20 cellular contexts compared by ENCODE assay signal in the genomic region with DNA sequence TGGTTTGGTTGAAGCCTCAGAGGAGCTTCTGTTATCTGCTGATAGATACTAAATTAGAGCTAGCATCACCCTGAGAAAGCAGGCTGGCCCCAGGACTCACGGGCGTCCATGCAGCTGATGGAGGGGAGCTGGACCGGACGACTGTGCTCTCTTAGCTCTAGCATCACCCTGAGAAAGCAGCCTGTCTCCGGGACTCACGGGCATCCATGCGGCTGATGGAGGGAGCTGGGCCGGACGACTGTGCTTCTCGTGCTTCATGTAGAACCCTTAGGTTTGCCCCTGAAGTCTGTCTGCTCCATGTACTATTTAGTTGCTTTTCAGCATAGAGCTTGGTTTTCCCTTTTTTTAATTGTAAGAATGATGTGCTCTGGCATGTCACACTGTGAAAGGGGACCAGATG. TPM values are rescaled to one million over a fixed set of nuclear protein-coding genes. Genes with fewer than 3 reads are reported as not detected.
A peak's percentile ranks its signal among the peaks of the same experiment; 100 is the strongest.
DNase-seq lines count a peak whose midpoint lies in the region; ATAC-seq and TF ChIP-seq lines count a peak whose summit lies in the region.
"Had no signal": no experiment of that assay in that cellular context is flagged by ENCODE, and none has a peak within 500 bp of the region (broad histone marks: within the 10 kb centered on the region; RNA-seq: fewer than 3 reads in every experiment).

No MANE protein-coding gene starts in this region.

- no peak overlapping the region for H3K27ac ChIP-seq in testis
- H3K27ac ChIP-seq: RWPE1, SJCRH30 had no signal

- intact Hi-C loops in activated T-helper 1 cell treated with anti-CD3 and anti-CD28 coated beads, Interleukin-12 subunit alpha, Interleukin-12 subunit beta, Interleukin-2, Interleukin-4 antibody, amounts not matched to agents 30 ng/mL and 10 ng/mL and 1 ng/mL, durations not matched to agents 14 hours and 24 hours and 36 hours (cut with micrococcal nuclease) = no loop called here
- intact Hi-C loops in testis (cut with DNase I; ENCODE audit: low total_unique reads) = no loop called here

- H3K27me3 ChIP-seq in testis = no peaks in the 10 kb centered on the region
- H3K27me3 ChIP-seq: SJCRH30 had no signal

- H3K4me3 ChIP-seq in testis = no peak overlapping the region
- H3K4me3 ChIP-seq: SJCRH30 had no signal

- H3K4me1 ChIP-seq in testis = no peaks in the 10 kb centered on the region
- H3K4me1 ChIP-seq: Caco-2, SJCRH30 had no signal

- H3K9me3 Mint-ChIP-seq in stimulated activated naive CD8-positive, alpha-beta T cell treated with anti-CD3 and anti-CD28 coated beads, Interleukin-15, Interleukin-2, amounts not matched to agents 100 ng/mL and 50 ng/mL, for 24 hours = no peaks in the 10 kb centered on the region
- no peaks in the 10 kb centered on the region for H3K9me3 Mint-ChIP-seq in stimulated activated naive CD8-positive, alpha-beta T cell treated with anti-CD3 and anti-CD28 coated beads, Interleukin-15, amount 100 ng/mL, for 72 hours
- H3K9me3 Mint-ChIP-seq in activated T-helper 1 cell treated with anti-CD3 and anti-CD28 coated beads, Interleukin-12 subunit alpha, Interleukin-12 subunit beta, Interleukin-2, Interleukin-4 antibody, amounts not matched to agents 30 ng/mL and 10 ng/mL and 1 ng/mL, durations not matched to agents 14 hours and 24 hours and 36 hours = no peaks in the 10 kb centered on the region
- H3K9me3 Mint-ChIP-seq in mesothelial cell of epicardium = no peaks in the 10 kb centered on the region
- H3K9me3 Mint-ChIP-seq: HFFc6 had no signal

- 77 to 82% methylated on average over 9 to 10 of the region's 10 CpGs for WGBS in testis, 2 donors

- no peak overlapping the region for H3K4me3 Mint-ChIP-seq in stimulated activated naive CD8-positive, alpha-beta T cell treated with anti-CD3 and anti-CD28 coated beads, Interleukin-15, Interleukin-2, amounts not matched to agents 100 ng/mL and 50 ng/mL, for 24 hours
- H3K4me3 Mint-ChIP-seq in stimulated activated naive CD8-positive, alpha-beta T cell treated with anti-CD3 and anti-CD28 coated beads, Interleukin-15, amount 100 ng/mL, for 72 hours = no peak overlapping the region
- no peak overlapping the region for H3K4me3 Mint-ChIP-seq in activated T-helper 1 cell treated with anti-CD3 and anti-CD28 coated beads, Interleukin-12 subunit alpha, Interleukin-12 subunit beta, Interleukin-2, Interleukin-4 antibody, amounts not matched to agents 30 ng/mL and 10 ng/mL and 1 ng/mL, durations not matched to agents 14 hours and 24 hours and 36 hours
- no peak overlapping the region for H3K4me3 Mint-ChIP-seq in mesothelial cell of epicardium
- H3K4me3 Mint-ChIP-seq: HFFc6 had no signal

- no peaks in the 10 kb centered on the region for H3K4me1 Mint-ChIP-seq in stimulated activated naive CD8-positive, alpha-beta T cell treated with anti-CD3 and anti-CD28 coated beads, Interleukin-15, Interleukin-2, amounts not matched to agents 100 ng/mL and 50 ng/mL, for 24 hours (ENCODE audit: low read depth)
- H3K4me1 Mint-ChIP-seq in stimulated activated naive CD8-positive, alpha-beta T cell treated with anti-CD3 and anti-CD28 coated beads, Interleukin-15, amount 100 ng/mL, for 72 hours = no peaks in the 10 kb centered on the region
- H3K4me1 Mint-ChIP-seq in activated T-helper 1 cell treated with anti-CD3 and anti-CD28 coated beads, Interleukin-12 subunit alpha, Interleukin-12 subunit beta, Interleukin-2, Interleukin-4 antibody, amounts not matched to agents 30 ng/mL and 10 ng/mL and 1 ng/mL, durations not matched to agents 14 hours and 24 hours and 36 hours (ENCODE audit: low read depth) = no peaks in the 10 kb centered on the region
- H3K4me1 Mint-ChIP-seq in mesothelial cell of epicardium = no peaks in the 10 kb centered on the region

- TF ChIP-seq CTCF in mesothelial cell of epicardium (IDR thresholded peaks at IDR 0.05; ENCODE audit: unreplicated experiment) (no peak), testis (IDR thresholded peaks at IDR 0.05) (no peak)

- no peak for DNase-seq in stimulated activated naive CD8-positive, alpha-beta T cell treated with anti-CD3 and anti-CD28 coated beads, Interleukin-15, amount 100 ng/mL, for 72 hours
- DNase-seq in activated T-helper 1 cell treated with anti-CD3 and anti-CD28 coated beads, Interleukin-12 subunit alpha, Interleukin-12 subunit beta, Interleukin-2, Interleukin-4 antibody, amounts not matched to agents 30 ng/mL and 10 ng/mL and 1 ng/mL, durations not matched to agents 14 hours and 24 hours and 36 hours (ENCODE audit: low spot score) = no peak
- DNase-seq in mesothelial cell of epicardium (ENCODE audit: low spot score in 2 of 2, unreplicated experiment in 2 of 2) = no peak
- no peak for DNase-seq in NCI-H2227 treated with DMSO at 0.1 percent for 48 hours (lab: John Stamatoyannopoulos, UW)
- DNase-seq in testis = no peak
- no peak for DNase-seq in OCI-M2 (lab: John Stamatoyannopoulos, UW; ENCODE audit: unreplicated experiment)
- DNase-seq: C1 segment of cervical spinal cord, Caco-2, HFFc6, KG1, NCI-H1417, NCI-H187 treated with DMSO at 0.1 percent for 48 hours, NCI-H226, NCI-H524, PC-3, SJCRH30 had no signal

- H3K36me3 ChIP-seq in testis (ENCODE audit: low read depth, missing control alignments) = no peaks in the 10 kb centered on the region

- no peaks in the 10 kb centered on the region for H3K27me3 Mint-ChIP-seq in stimulated activated naive CD8-positive, alpha-beta T cell treated with anti-CD3 and anti-CD28 coated beads, Interleukin-15, Interleukin-2, amounts not matched to agents 100 ng/mL and 50 ng/mL, for 24 hours
- no peaks in the 10 kb centered on the region for H3K27me3 Mint-ChIP-seq in stimulated activated naive CD8-positive, alpha-beta T cell treated with anti-CD3 and anti-CD28 coated beads, Interleukin-15, amount 100 ng/mL, for 72 hours
- no peaks in the 10 kb centered on the region for H3K27me3 Mint-ChIP-seq in activated T-helper 1 cell treated with anti-CD3 and anti-CD28 coated beads, Interleukin-12 subunit alpha, Interleukin-12 subunit beta, Interleukin-2, Interleukin-4 antibody, amounts not matched to agents 30 ng/mL and 10 ng/mL and 1 ng/mL, durations not matched to agents 14 hours and 24 hours and 36 hours (ENCODE audit: insufficient read depth)
- H3K27me3 Mint-ChIP-seq in mesothelial cell of epicardium (ENCODE audit: low read depth) = no peaks in the 10 kb centered on the region

- peak overlapping the region; percentile 37 for H3K27ac Mint-ChIP-seq in stimulated activated naive CD8-positive, alpha-beta T cell treated with anti-CD3 and anti-CD28 coated beads, Interleukin-15, Interleukin-2, amounts not matched to agents 100 ng/mL and 50 ng/mL, for 24 hours
- peak overlapping the region in 1 of 2 donors; percentile 48 for H3K27ac Mint-ChIP-seq in stimulated activated naive CD8-positive, alpha-beta T cell treated with anti-CD3 and anti-CD28 coated beads, Interleukin-15, amount 100 ng/mL, for 72 hours
- peak overlapping the region; percentile 21 for H3K27ac Mint-ChIP-seq in activated T-helper 1 cell treated with anti-CD3 and anti-CD28 coated beads, Interleukin-12 subunit alpha, Interleukin-12 subunit beta, Interleukin-2, Interleukin-4 antibody, amounts not matched to agents 30 ng/mL and 10 ng/mL and 1 ng/mL, durations not matched to agents 14 hours and 24 hours and 36 hours
- H3K27ac Mint-ChIP-seq in mesothelial cell of epicardium = peak overlapping the region; percentile 25
- H3K27ac Mint-ChIP-seq: HFFc6 had no signal

- TF ChIP-seq POLR2A in testis (IDR thresholded peaks at IDR 0.05) = no peak

- no peak for ATAC-seq in stimulated activated naive CD8-positive, alpha-beta T cell treated with anti-CD3 and anti-CD28 coated beads, Interleukin-15, amount 100 ng/mL, for 72 hours
- ATAC-seq: PC-3 had no signal

- peaks cover 33% of the 10 kb centered on the region for H3K36me3 Mint-ChIP-seq in stimulated activated naive CD8-positive, alpha-beta T cell treated with anti-CD3 and anti-CD28 coated beads, Interleukin-15, Interleukin-2, amounts not matched to agents 100 ng/mL and 50 ng/mL, for 24 hours (ENCODE audit: low read depth)
- peaks cover 29% of the 10 kb centered on the region for H3K36me3 Mint-ChIP-seq in activated T-helper 1 cell treated with anti-CD3 and anti-CD28 coated beads, Interleukin-12 subunit alpha, Interleukin-12 subunit beta, Interleukin-2, Interleukin-4 antibody, amounts not matched to agents 30 ng/mL and 10 ng/mL and 1 ng/mL, durations not matched to agents 14 hours and 24 hours and 36 hours (ENCODE audit: low read depth)
- peaks cover 41% of the 10 kb centered on the region for H3K36me3 Mint-ChIP-seq in mesothelial cell of epicardium

- H3K9me3 ChIP-seq in testis = no peaks in the 10 kb centered on the region
- H3K9me3 ChIP-seq: Caco-2, SJCRH30 had no signal

RNA-seq across cellular contexts. Expression of gene LTC4S, which starts 16.3 kb away (rescaled TPM):
- total RNA-seq in activated T-helper 1 cell treated with anti-CD3 and anti-CD28 coated beads, Interleukin-12 subunit alpha, Interleukin-12 subunit beta, Interleukin-2, Interleukin-4 antibody, amounts not matched to agents 30 ng/mL and 10 ng/mL and 1 ng/mL, durations not matched to agents 14 hours and 24 hours and 36 hours = 0.64 and 1.7 TPM in 2 replicates
- 4.7 to 5.2 TPM (median 5.0 TPM) in 3 replicates for total RNA-seq in mesothelial cell of epicardium
- 10 to 100 TPM in 1 of 2 donors, 1 to 10 TPM in 1; 3.7 to 10.3 TPM for total RNA-seq in testis
- polyA plus RNA-seq in testis (ENCODE audit: insufficient read depth, low read depth, low replicate concordance) = 4.8 TPM
- total RNA-seq: H4, HFFc6, HT-29, SJCRH30 had no signal

RNA-seq across cellular contexts. Expression of gene MGAT4B, which starts 29.2 kb away (rescaled TPM):
- 124 and 132 TPM in 2 replicates for total RNA-seq in activated T-helper 1 cell treated with anti-CD3 and anti-CD28 coated beads, Interleukin-12 subunit alpha, Interleukin-12 subunit beta, Interleukin-2, Interleukin-4 antibody, amounts not matched to agents 30 ng/mL and 10 ng/mL and 1 ng/mL, durations not matched to agents 14 hours and 24 hours and 36 hours
- total RNA-seq in mesothelial cell of epicardium = 131 to 133 TPM (median 131 TPM) in 3 replicates
- 100 to 1,000 TPM; 149 to 152 TPM for total RNA-seq in testis
- polyA plus RNA-seq in testis (ENCODE audit: insufficient read depth, low read depth, low replicate concordance) = 67.9 TPM

RNA-seq across cellular contexts. Expression of gene SQSTM1, which starts 43.2 kb away (rescaled TPM):
- total RNA-seq in activated T-helper 1 cell treated with anti-CD3 and anti-CD28 coated beads, Interleukin-12 subunit alpha, Interleukin-12 subunit beta, Interleukin-2, Interleukin-4 antibody, amounts not matched to agents 30 ng/mL and 10 ng/mL and 1 ng/mL, durations not matched to agents 14 hours and 24 hours and 36 hours = 221 and 233 TPM in 2 replicates
- total RNA-seq in mesothelial cell of epicardium (145 to 149 TPM (median 146 TPM) in 3 replicates), testis (100 to 1,000 TPM; 192 to 255 TPM)
- 165 TPM for polyA plus RNA-seq in testis (ENCODE audit: insufficient read depth, low read depth, low replicate concordance)

RNA-seq across cellular contexts. Expression of gene MAML1, which starts 44.8 kb away (rescaled TPM):
- 36.0 and 37.6 TPM in 2 replicates for total RNA-seq in activated T-helper 1 cell treated with anti-CD3 and anti-CD28 coated beads, Interleukin-12 subunit alpha, Interleukin-12 subunit beta, Interleukin-2, Interleukin-4 antibody, amounts not matched to agents 30 ng/mL and 10 ng/mL and 1 ng/mL, durations not matched to agents 14 hours and 24 hours and 36 hours
- total RNA-seq in mesothelial cell of epicardium (47.6 to 50.6 TPM (median 49.6 TPM) in 3 replicates), testis (10 to 100 TPM; 52.5 to 60.7 TPM)
- polyA plus RNA-seq in testis (ENCODE audit: insufficient read depth, low read depth, low replicate concordance) = 23.5 TPM
